In the genomic region with DNA sequence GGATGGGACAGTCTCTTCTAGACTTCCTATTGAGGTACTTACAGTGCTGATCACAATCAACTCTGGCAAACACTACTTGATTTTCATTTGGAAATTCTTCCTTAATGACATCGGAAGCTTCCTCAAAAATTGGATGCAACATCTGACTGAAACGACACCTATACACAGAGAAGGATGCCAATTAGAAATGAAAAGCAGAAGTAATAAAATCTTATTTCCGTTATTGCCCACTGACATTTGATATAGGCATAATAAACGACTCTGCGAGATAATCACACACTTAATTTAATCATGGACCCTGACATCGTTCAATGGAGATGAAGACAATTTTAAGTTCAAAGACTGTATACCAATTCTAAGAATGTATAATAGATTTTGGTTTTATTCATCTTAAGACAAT, we compare ENCODE assay signal across 19 cellular contexts. TPM values are rescaled to one million over a fixed set of nuclear protein-coding genes. Genes with fewer than 3 reads are reported as not detected.
DNase-seq lines count a peak whose midpoint lies in the region; ATAC-seq, FAIRE-seq and TF ChIP-seq lines count a peak whose summit lies in the region.
"Had no signal": no experiment of that assay in that cellular context is flagged by ENCODE, and none has a peak within 500 bp of the region (broad histone marks: within the 10 kb centered on the region; RNA-seq: fewer than 3 reads in every experiment).

No MANE protein-coding gene starts in this region.

- no peaks in the 10 kb centered on the region for H3K27me3 Mint-ChIP-seq in T-helper 17 cell
- H3K27me3 Mint-ChIP-seq in memory B cell = no peaks in the 10 kb centered on the region

- ATAC-seq in T-helper 17 cell = no peak
- peak; percentile 55 for ATAC-seq in memory B cell (ENCODE audit: low read depth)
- no peak for ATAC-seq in esophagus mucosa
- no peak for ATAC-seq in activated naive CD4-positive, alpha-beta T cell treated with anti-CD3 and anti-CD28 coated beads, Interleukin-2, amount 50 U/mL, for 72 hours
- ATAC-seq: GM12878, GM23338, PC-3 had no signal

- H3K27ac Mint-ChIP-seq in T-helper 17 cell (peak overlapping the region; percentile 27), memory B cell (no peak overlapping the region)
- H3K27ac Mint-ChIP-seq in activated naive CD4-positive, alpha-beta T cell treated with anti-CD3 and anti-CD28 coated beads, Interleukin-2, amount 50 U/mL, for 72 hours = no peak overlapping the region
- H3K27ac Mint-ChIP-seq: CD14-positive monocyte had no signal

- FAIRE-seq in GM12892 (lab: Jason Lieb, UNC) = peak; percentile 42
- FAIRE-seq: GM12878 had no signal

- no peaks in the 10 kb centered on the region for H3K9me3 Mint-ChIP-seq in memory B cell
- no peaks in the 10 kb centered on the region for H3K9me3 Mint-ChIP-seq in activated naive CD4-positive, alpha-beta T cell treated with anti-CD3 and anti-CD28 coated beads, Interleukin-2, amount 50 U/mL, for 72 hours
- H3K9me3 Mint-ChIP-seq: CD14-positive monocyte, GM23338 had no signal

- no peak for TF ChIP-seq POLR2A in GM12892 (IDR thresholded peaks at IDR 0.05; ENCODE audit: low read depth, low read length)

- H3K4me1 Mint-ChIP-seq in T-helper 17 cell (peaks cover 19% of the 10 kb centered on the region), memory B cell (peaks cover 26% of the 10 kb centered on the region)

- no peaks in the 10 kb centered on the region for H3K9me3 ChIP-seq in T-helper 17 cell (ENCODE audit: control insufficient read depth, low read length, poor library complexity, severe bottlenecking)

- H3K36me3 Mint-ChIP-seq in T-helper 17 cell (ENCODE audit: low read depth) = peaks cover 2% of the 10 kb centered on the region
- peaks cover 28% of the 10 kb centered on the region for H3K36me3 Mint-ChIP-seq in memory B cell
- peaks cover 0 to 5% of the 10 kb centered on the region in 2 donors for H3K36me3 Mint-ChIP-seq in activated naive CD4-positive, alpha-beta T cell treated with anti-CD3 and anti-CD28 coated beads, Interleukin-2, amount 50 U/mL, for 72 hours

- no peak overlapping the region for H3K4me3 Mint-ChIP-seq in T-helper 17 cell
- H3K4me3 Mint-ChIP-seq in memory B cell = no peak overlapping the region
- H3K4me3 Mint-ChIP-seq: CD14-positive monocyte, GM23338 had no signal

- DNase-seq in CD1c-positive myeloid dendritic cell (ENCODE audit: extremely low spot score) (peak; percentile 28), GM12892 (ENCODE audit: insufficient read length) (no peak), T-helper 17 cell (no peak), memory B cell (ENCODE audit: low spot score in 2 of 2) (no peak), NCI-H345 treated with DMSO at 0.1 percent for 48 hours (lab: John Stamatoyannopoulos, UW; ENCODE audit: unreplicated experiment) (no peak)
- no peak for DNase-seq in activated naive CD4-positive, alpha-beta T cell treated with anti-CD3 and anti-CD28 coated beads, Interleukin-2, amount 50 U/mL, for 72 hours (ENCODE audit: low spot score in 2 of 2)
- DNase-seq: ACHN, COR-L47, HCEC 1CT, NCI-H1417 treated with DMSO at 0.1 percent for 48 hours, NCI-H2029, NCI-H2171 treated with DMSO at 0.1 percent for 48 hours, PC-3, RPMI8226, SHP77 treated with DMSO at 0.1 percent for 48 hours had no signal

RNA-seq across cellular contexts. Expression of a gene that starts 46.4 kb away (rescaled TPM):
- polyA plus RNA-seq in GM12892 (2012; ENCODE audit: missing spikeins) = 19.1 TPM
- 10 to 100 TPM; 11.6 to 12.4 TPM for total RNA-seq in T-helper 17 cell
- 14.2 TPM for total RNA-seq in esophagus mucosa
- total RNA-seq in activated naive CD4-positive, alpha-beta T cell treated with anti-CD3 and anti-CD28 coated beads, Interleukin-2, amount 50 U/mL, for 72 hours = 10 to 100 TPM; 10.7 to 11.5 TPM

RNA-seq across cellular contexts. Expression of a gene that starts 46.7 kb away (rescaled TPM):
- 12.4 TPM for polyA plus RNA-seq in GM12892 (2012; ENCODE audit: missing spikeins)
- total RNA-seq in T-helper 17 cell (10 to 100 TPM; 14.6 to 16.2 TPM), esophagus mucosa (8.6 TPM)
- 10 to 100 TPM in 1 of 2 donors, 1 to 10 TPM in 1; 9.1 to 15.9 TPM for total RNA-seq in activated naive CD4-positive, alpha-beta T cell treated with anti-CD3 and anti-CD28 coated beads, Interleukin-2, amount 50 U/mL, for 72 hours
